In the genomic region with DNA sequence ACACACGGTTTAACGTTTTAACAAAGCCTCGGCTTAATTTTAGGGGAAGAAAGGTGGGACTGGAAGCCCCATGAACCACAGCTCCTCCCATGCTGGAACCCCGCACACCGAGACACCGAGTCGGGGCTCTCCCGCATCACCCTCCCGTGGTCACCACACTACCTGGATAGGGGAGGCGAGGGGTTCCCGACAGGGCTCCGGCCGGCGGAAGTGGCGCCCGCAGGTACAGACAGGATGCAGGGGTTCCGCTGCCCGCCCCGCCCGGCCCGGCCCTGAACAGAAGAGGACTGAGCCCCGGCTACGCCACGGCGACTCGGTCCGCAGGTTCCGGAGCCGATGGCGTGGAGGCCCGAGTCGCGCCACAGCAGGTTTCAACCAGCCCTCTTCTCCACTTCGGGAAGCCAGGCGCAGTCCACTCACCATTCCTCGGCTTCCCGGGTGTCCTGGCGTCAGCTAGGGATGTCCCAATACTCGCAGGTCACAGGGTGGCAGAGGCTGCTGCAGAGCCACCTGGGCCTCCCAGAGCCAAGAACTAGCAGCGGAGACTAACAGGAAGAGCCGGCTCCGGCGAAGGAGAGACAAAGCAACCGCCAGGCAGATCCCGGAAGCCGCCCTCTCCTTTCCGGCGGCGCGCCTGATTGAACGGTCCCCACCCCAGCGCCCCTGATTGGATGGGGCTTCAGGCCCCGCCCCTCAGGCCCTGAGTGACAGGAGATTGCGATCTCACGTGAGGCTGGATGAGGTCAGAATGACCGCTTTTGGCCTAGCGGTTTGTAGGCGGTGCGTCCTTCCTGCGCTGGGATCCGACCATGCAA, we compare ENCODE assay signal across 1 cellular context.
TF ChIP-seq lines count a peak whose summit lies in the region.

A gene (minus strand): TSS at position 580 of the 815 bp plus-strand sequence. CDS start 157 bp downstream, at position 423.

TF ChIP-seq in K562, 482 proteins besides CTCF, POLR2A, EP300 and RAD21 (continued from another document):
- TF ChIP-seq, protein P1, sequence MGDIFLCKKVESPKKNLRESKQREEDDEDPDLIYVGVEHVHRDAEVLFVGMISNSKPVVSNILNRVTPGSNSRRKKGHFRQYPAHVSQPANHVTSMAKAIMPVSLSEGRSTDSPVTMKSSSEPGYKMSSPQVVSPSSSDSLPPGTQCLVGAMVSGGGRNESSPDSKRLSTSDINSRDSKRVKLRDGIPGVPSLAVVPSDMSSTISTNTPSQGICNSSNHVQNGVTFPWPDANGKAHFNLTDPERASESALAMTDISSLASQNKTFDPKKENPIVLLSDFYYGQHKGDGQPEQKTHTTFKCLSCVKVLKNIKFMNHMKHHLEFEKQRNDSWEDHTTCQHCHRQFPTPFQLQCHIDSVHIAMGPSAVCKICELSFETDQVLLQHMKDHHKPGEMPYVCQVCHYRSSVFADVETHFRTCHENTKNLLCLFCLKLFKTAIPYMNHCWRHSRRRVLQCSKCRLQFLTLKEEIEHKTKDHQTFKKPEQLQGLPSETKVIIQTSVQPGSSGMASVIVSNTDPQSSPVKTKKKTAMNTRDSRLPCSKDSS (IDR thresholded peaks at IDR 0.05; ENCODE audit: low read depth, partially characterized antibody), result no peak
- TF ChIP-seq PPARD (CRISPR knock-in tag; IDR thresholded peaks at IDR 0.05) (no peak), FIP1L1 (IDR thresholded peaks at IDR 0.05; ENCODE audit: low read depth, low read length, poor library complexity, severe bottlenecking) (peak; percentile 61), ZNF347 (CRISPR knock-in tag; IDR thresholded peaks at IDR 0.05; ENCODE audit: low read depth) (no peak), RBM34 (IDR thresholded peaks at IDR 0.05; ENCODE audit: borderline replicate concordance, insufficient read depth, low read length) (no peak), POLR2G (IDR thresholded peaks at IDR 0.05; ENCODE audit: low read depth, low read length) (peak; percentile 97), SLC30A9 (CRISPR knock-in tag; IDR thresholded peaks at IDR 0.05) (no peak), ZNF217 (CRISPR knock-in tag; IDR thresholded peaks at IDR 0.05) (no peak), BCOR (IDR thresholded peaks at IDR 0.05) (peak; percentile 76), POLR3G (IDR thresholded peaks at IDR 0.05; ENCODE audit: extremely low read depth, insufficient read length, insufficient replicate concordance) (no peak)
- TF ChIP-seq, protein P2, sequence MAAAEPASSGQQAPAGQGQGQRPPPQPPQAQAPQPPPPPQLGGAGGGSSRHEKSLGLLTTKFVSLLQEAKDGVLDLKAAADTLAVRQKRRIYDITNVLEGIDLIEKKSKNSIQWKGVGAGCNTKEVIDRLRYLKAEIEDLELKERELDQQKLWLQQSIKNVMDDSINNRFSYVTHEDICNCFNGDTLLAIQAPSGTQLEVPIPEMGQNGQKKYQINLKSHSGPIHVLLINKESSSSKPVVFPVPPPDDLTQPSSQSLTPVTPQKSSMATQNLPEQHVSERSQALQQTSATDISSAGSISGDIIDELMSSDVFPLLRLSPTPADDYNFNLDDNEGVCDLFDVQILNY (CRISPR knock-in tag; IDR thresholded peaks at IDR 0.05), result no peak
- TF ChIP-seq, protein P3, sequence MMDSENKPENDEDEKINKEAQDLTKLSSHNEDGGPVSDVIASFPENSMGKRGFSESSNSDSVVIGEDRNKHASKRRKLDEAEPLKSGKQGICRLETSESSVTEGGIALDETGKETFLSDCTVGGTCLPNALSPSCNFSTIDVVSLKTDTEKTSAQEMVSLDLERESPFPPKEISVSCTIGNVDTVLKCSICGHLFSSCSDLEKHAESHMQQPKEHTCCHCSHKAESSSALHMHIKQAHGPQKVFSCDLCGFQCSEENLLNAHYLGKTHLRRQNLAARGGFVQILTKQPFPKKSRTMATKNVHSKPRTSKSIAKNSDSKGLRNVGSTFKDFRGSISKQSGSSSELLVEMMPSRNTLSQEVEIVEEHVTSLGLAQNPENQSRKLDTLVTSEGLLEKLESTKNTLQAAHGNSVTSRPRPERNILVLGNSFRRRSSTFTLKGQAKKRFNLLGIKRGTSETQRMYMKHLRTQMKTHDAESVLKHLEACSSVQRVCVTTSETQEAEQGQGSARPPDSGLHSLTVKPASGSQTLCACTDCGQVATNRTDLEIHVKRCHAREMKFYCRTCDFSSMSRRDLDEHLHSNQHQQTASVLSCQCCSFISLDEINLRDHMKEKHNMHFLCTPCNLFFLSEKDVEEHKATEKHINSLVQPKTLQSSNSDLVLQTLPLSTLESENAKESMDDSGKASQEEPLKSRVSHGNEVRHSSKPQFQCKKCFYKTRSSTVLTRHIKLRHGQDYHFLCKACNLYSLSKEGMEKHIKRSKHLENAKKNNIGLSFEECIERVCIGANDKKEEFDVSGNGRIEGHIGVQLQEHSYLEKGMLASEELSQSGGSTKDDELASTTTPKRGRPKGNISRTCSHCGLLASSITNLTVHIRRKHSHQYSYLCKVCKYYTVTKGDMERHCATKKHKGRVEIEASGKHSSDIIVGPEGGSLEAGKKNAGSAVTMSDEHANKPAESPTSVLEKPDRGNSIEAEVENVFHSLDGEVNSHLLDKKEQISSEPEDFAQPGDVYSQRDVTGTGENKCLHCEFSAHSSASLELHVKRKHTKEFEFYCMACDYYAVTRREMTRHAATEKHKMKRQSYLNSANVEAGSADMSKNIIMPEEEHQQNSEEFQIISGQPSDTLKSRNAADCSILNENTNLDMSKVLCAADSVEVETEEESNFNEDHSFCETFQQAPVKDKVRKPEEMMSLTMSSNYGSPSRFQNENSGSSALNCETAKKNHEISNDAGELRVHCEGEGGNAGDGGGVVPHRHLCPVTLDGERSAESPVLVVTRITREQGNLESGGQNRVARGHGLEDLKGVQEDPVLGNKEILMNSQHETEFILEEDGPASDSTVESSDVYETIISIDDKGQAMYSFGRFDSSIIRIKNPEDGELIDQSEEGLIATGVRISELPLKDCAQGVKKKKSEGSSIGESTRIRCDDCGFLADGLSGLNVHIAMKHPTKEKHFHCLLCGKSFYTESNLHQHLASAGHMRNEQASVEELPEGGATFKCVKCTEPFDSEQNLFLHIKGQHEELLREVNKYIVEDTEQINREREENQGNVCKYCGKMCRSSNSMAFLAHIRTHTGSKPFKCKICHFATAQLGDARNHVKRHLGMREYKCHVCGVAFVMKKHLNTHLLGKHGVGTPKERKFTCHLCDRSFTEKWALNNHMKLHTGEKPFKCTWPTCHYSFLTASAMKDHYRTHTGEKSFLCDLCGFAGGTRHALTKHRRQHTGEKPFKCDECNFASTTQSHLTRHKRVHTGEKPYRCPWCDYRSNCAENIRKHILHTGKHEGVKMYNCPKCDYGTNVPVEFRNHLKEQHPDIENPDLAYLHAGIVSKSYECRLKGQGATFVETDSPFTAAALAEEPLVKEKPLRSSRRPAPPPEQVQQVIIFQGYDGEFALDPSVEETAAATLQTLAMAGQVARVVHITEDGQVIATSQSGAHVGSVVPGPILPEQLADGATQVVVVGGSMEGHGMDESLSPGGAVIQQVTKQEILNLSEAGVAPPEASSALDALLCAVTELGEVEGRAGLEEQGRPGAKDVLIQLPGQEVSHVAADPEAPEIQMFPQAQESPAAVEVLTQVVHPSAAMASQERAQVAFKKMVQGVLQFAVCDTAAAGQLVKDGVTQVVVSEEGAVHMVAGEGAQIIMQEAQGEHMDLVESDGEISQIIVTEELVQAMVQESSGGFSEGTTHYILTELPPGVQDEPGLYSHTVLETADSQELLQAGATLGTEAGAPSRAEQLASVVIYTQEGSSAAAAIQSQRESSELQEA (IDR thresholded peaks at IDR 0.05; ENCODE audit: low read depth), result no peak
- TF ChIP-seq, protein P4, sequence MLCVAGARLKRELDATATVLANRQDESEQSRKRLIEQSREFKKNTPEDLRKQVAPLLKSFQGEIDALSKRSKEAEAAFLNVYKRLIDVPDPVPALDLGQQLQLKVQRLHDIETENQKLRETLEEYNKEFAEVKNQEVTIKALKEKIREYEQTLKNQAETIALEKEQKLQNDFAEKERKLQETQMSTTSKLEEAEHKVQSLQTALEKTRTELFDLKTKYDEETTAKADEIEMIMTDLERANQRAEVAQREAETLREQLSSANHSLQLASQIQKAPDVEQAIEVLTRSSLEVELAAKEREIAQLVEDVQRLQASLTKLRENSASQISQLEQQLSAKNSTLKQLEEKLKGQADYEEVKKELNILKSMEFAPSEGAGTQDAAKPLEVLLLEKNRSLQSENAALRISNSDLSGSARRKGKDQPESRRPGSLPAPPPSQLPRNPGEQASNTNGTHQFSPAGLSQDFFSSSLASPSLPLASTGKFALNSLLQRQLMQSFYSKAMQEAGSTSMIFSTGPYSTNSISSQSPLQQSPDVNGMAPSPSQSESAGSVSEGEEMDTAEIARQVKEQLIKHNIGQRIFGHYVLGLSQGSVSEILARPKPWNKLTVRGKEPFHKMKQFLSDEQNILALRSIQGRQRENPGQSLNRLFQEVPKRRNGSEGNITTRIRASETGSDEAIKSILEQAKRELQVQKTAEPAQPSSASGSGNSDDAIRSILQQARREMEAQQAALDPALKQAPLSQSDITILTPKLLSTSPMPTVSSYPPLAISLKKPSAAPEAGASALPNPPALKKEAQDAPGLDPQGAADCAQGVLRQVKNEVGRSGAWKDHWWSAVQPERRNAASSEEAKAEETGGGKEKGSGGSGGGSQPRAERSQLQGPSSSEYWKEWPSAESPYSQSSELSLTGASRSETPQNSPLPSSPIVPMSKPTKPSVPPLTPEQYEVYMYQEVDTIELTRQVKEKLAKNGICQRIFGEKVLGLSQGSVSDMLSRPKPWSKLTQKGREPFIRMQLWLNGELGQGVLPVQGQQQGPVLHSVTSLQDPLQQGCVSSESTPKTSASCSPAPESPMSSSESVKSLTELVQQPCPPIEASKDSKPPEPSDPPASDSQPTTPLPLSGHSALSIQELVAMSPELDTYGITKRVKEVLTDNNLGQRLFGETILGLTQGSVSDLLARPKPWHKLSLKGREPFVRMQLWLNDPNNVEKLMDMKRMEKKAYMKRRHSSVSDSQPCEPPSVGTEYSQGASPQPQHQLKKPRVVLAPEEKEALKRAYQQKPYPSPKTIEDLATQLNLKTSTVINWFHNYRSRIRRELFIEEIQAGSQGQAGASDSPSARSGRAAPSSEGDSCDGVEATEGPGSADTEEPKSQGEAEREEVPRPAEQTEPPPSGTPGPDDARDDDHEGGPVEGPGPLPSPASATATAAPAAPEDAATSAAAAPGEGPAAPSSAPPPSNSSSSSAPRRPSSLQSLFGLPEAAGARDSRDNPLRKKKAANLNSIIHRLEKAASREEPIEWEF (CRISPR knock-in tag; IDR thresholded peaks at IDR 0.05), result no peak
- TF ChIP-seq, protein P5, sequence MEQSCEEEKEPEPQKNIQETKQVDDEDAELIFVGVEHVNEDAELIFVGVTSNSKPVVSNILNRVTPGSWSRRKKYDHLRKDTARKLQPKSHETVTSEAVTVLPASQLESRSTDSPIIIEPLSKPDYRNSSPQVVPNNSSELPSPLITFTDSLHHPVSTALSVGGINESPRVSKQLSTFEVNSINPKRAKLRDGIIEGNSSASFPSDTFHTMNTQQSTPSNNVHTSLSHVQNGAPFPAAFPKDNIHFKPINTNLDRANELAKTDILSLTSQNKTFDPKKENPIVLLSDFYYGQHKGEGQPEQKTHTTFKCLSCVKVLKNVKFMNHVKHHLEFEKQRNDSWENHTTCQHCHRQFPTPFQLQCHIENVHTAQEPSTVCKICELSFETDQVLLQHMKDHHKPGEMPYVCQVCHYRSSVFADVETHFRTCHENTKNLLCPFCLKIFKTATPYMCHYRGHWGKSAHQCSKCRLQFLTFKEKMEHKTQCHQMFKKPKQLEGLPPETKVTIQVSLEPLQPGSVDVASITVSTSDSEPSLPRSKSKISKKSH (CRISPR knock-in tag; IDR thresholded peaks at IDR 0.05), result no peak
- TF ChIP-seq, protein P6, sequence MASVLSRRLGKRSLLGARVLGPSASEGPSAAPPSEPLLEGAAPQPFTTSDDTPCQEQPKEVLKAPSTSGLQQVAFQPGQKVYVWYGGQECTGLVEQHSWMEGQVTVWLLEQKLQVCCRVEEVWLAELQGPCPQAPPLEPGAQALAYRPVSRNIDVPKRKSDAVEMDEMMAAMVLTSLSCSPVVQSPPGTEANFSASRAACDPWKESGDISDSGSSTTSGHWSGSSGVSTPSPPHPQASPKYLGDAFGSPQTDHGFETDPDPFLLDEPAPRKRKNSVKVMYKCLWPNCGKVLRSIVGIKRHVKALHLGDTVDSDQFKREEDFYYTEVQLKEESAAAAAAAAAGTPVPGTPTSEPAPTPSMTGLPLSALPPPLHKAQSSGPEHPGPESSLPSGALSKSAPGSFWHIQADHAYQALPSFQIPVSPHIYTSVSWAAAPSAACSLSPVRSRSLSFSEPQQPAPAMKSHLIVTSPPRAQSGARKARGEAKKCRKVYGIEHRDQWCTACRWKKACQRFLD (CRISPR knock-in tag; IDR thresholded peaks at IDR 0.05), result no peak
- TF ChIP-seq, protein P7, sequence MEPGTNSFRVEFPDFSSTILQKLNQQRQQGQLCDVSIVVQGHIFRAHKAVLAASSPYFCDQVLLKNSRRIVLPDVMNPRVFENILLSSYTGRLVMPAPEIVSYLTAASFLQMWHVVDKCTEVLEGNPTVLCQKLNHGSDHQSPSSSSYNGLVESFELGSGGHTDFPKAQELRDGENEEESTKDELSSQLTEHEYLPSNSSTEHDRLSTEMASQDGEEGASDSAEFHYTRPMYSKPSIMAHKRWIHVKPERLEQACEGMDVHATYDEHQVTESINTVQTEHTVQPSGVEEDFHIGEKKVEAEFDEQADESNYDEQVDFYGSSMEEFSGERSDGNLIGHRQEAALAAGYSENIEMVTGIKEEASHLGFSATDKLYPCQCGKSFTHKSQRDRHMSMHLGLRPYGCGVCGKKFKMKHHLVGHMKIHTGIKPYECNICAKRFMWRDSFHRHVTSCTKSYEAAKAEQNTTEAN (CRISPR knock-in tag; IDR thresholded peaks at IDR 0.05), result 0 out of 2 replicates have a peak, but pooled peaks have one; percentile 24
